In the genomic region with DNA sequence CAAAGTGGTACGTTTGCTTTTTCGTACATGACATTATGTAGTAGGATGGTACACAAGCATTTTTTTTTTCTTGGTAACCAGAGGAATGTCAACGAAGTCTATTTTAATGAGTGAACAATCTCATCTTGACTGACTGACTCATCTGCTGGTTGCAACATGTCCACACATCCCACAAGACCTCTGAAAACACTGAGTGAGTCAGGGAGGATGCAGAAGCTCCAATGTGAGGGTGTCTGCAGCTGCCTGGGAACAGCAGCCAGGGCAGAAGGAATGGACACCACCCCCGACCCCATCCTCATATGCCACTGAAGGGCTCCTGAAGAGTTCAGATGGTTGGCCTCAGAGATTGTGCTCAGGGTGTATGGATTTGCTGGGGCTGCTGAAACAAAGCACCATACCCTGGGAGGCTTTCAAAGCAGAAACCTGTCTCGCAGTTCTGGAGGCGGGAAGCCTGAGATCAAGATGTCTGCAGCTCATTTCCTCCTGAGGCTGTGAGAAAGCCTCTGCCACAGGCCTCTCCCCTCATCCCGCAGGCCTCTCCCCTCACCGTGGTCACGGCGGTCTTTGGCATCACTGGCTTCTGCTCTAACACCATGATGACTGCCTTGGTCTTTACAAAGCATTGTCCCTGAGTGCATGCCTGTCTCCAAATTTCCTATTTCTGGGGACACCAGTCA, we compare ENCODE assay signal across 13 cellular contexts.
DNase-seq lines count a peak whose midpoint lies in the region; ATAC-seq, FAIRE-seq and TF ChIP-seq lines count a peak whose summit lies in the region.
"Had no signal": no experiment of that assay in that cellular context is flagged by ENCODE, and none has a peak within 500 bp of the region (broad histone marks: within the 10 kb centered on the region; RNA-seq: fewer than 3 reads in every experiment).

No MANE protein-coding gene starts in this region.

- peak overlapping the region; percentile 48 for H2AFZ ChIP-seq in keratinocyte (ENCODE audit: control insufficient read depth, low read length)

- ATAC-seq in GM19328 (IDR thresholded peaks at IDR 0.05; ENCODE audit: unreplicated experiment), result no peak
- ATAC-seq: gastroesophageal sphincter had no signal

- H3K79me2 ChIP-seq in keratinocyte (ENCODE audit: control insufficient read depth, insufficient read depth, low read length), result no peaks in the 10 kb centered on the region

- H4K20me1 ChIP-seq in keratinocyte (ENCODE audit: control insufficient read depth, extremely low read depth, insufficient read depth, low read length), result no peaks in the 10 kb centered on the region

- H3K9me3 ChIP-seq in breast epithelium (no peaks in the 10 kb centered on the region), keratinocyte (ENCODE audit: control insufficient read depth, low read depth, low read length) (no peaks in the 10 kb centered on the region)
- H3K9me3 ChIP-seq: gastroesophageal sphincter, right lobe of liver had no signal

- CTCF ChIA-PET in MCF 10A (lab: Yijun Ruan, JAX), result interaction anchor here (0.7 kb wide), 1 partner anchor 178 kb away, joined by 3 read pairs; no protein-coding TSS in a partner anchor

- H3K9me1 ChIP-seq in keratinocyte (ENCODE audit: control insufficient read depth, extremely low read depth, insufficient read depth, low read length), result no peaks in the 10 kb centered on the region

- H3K4me3 ChIP-seq in breast epithelium, result no peak overlapping the region
- H3K4me3 ChIP-seq in keratinocyte (ENCODE audit: control insufficient read depth in 2 of 3, extremely low read depth in 1 of 3, insufficient read depth in 2 of 3, low read depth in 1 of 3, low read length in 3 of 3), result no peak overlapping the region
- H3K4me3 ChIP-seq: gastroesophageal sphincter, right lobe of liver had no signal

- intact Hi-C loops in MCF 10A (cut with micrococcal nuclease) (loop anchor here (2.0 kb wide), 1 partner anchor 122 kb away; no protein-coding TSS in a partner anchor), breast epithelium (cut with DNase I; ENCODE audit: low total_unique reads) (no loop called here)

- H3K9ac ChIP-seq in keratinocyte (ENCODE audit: control insufficient read depth, extremely low read depth, insufficient read depth, low read length), result no peak overlapping the region

- dilution Hi-C loops in keratinocyte (cut with MboI; ENCODE audit: extremely low pct_ligation_motif_present, low sequenced_read_pairs), result no loop called here

- no peak for TF ChIP-seq POLR2A in breast epithelium (IDR thresholded peaks at IDR 0.05)

- H3K27me3 ChIP-seq in breast epithelium, result no peaks in the 10 kb centered on the region
- H3K27me3 ChIP-seq in keratinocyte (ENCODE audit: control insufficient read depth, extremely low read depth, insufficient read depth, low read length), result no peaks in the 10 kb centered on the region
- H3K27me3 ChIP-seq: gastroesophageal sphincter, right lobe of liver had no signal

- H3K27ac ChIP-seq in breast epithelium (peak overlapping the region in 1 of 2 donors; percentile 32), angular gyrus (ENCODE audit: low read depth, low read length) (peak overlapping the region; percentile 3), keratinocyte (ENCODE audit: control insufficient read depth, insufficient read depth, low read length) (peak overlapping the region; percentile 42)
- H3K27ac ChIP-seq: gastroesophageal sphincter, right lobe of liver had no signal

- POLR2A ChIA-PET in MCF 10A (lab: Yijun Ruan, JAX), result interaction anchor here (0.7 kb wide), 1 partner anchor 17 kb away, joined by 3 read pairs; no protein-coding TSS in a partner anchor

- FAIRE-seq in keratinocyte (lab: Jason Lieb, UNC), result peak; percentile 99
- FAIRE-seq: A204.1 had no signal

- peak; percentile 93 for DNase-seq in MCF 10A (ENCODE audit: unreplicated experiment)
- DNase-seq in breast epithelium (ENCODE audit: low spot score in 2 of 2), result no peak
- DNase-seq in keratinocyte (ENCODE audit: low read depth, low spot score), result peak; percentile 75
- DNase-seq in activated naive CD4-positive, alpha-beta T cell treated with anti-CD3 and anti-CD28 coated beads, Interleukin-2, amount 50 U/mL, for 16 hours, result no peak
- DNase-seq in stimulated activated CD4-positive, alpha-beta T cell treated with anti-CD3 and anti-CD28 coated beads, Interleukin-12 subunit alpha, Interleukin-12 subunit beta, amount 100 ng/mL, for 4 hours, result no peak
- no peak for DNase-seq in GM19240 (ENCODE audit: insufficient read length, low spot score)
- DNase-seq: mesendoderm, NCI-H510A treated with DMSO at 0.1 percent for 48 hours, right lobe of liver had no signal

- TF ChIP-seq CTCF in MCF 10A (IDR thresholded peaks at IDR 0.05; ENCODE audit: unreplicated experiment), result no peak
- TF ChIP-seq CTCF in breast epithelium (IDR thresholded peaks at IDR 0.05), result no peak
- TF ChIP-seq CTCF in keratinocyte (optimal IDR thresholded peaks at IDR 0.05 in 1 of 3, IDR thresholded peaks at IDR 0.05 in 1 of 3, conservative IDR thresholded peaks at IDR 0.05 in 1 of 3; ENCODE audit: extremely low read depth in 1 of 3, insufficient read depth in 2 of 3, low read length in 3 of 3), result no peak

- H3K9me3 Mint-ChIP-seq in MCF 10A (ENCODE audit: unreplicated experiment), result no peaks in the 10 kb centered on the region

- peaks cover 19% of the 10 kb centered on the region for H3K4me1 Mint-ChIP-seq in MCF 10A (ENCODE audit: insufficient read depth, unreplicated experiment)

- BruUV-seq in MCF 10A (replicated peaks; lab: Mats Ljungman, UMichigan), result no TSS peak

- H3K27ac Mint-ChIP-seq in MCF 10A (ENCODE audit: low read depth, unreplicated experiment), result no peak overlapping the region

- H3K36me3 ChIP-seq in breast epithelium (no peaks in the 10 kb centered on the region), keratinocyte (ENCODE audit: control insufficient read depth in 2 of 2, extremely low read depth in 1 of 2, insufficient read depth in 2 of 2, low read length in 2 of 2) (no peaks in the 10 kb centered on the region)
- H3K36me3 ChIP-seq: gastroesophageal sphincter, right lobe of liver had no signal

- peak overlapping the region; percentile 68 for H3K4me2 ChIP-seq in keratinocyte (ENCODE audit: control insufficient read depth, extremely low read depth, insufficient read depth, low read depth, low read length)

- no peaks in the 10 kb centered on the region for H3K27me3 Mint-ChIP-seq in MCF 10A (ENCODE audit: insufficient read depth, unreplicated experiment)

- H3K4me3 Mint-ChIP-seq in MCF 10A (ENCODE audit: unreplicated experiment), result peak overlapping the region; percentile 20

- no peaks in the 10 kb centered on the region for H3K4me1 ChIP-seq in breast epithelium
- H3K4me1 ChIP-seq in keratinocyte (ENCODE audit: control insufficient read depth, extremely low read depth, insufficient read depth, low read length), result peaks cover 20% of the 10 kb centered on the region
- H3K4me1 ChIP-seq: gastroesophageal sphincter, right lobe of liver had no signal

- no peaks in the 10 kb centered on the region for H3K36me3 Mint-ChIP-seq in MCF 10A (ENCODE audit: insufficient read depth, unreplicated experiment)

Comparison
In these comparisons a context has a peak if more than half of its experiments do, and no peak if none do; other contexts are left out.
1. DNase-seq: peak in MCF 10A (single experiment) and keratinocyte (single experiment); none in breast epithelium (0 of 2), activated naive CD4-positive, alpha-beta T cell treated with anti-CD3 and anti-CD28 coated beads, Interleukin-2, amount 50 U/mL, for 16 hours (single experiment), stimulated activated CD4-positive, alpha-beta T cell treated with anti-CD3 and anti-CD28 coated beads, Interleukin-12 subunit alpha, Interleukin-12 subunit beta, amount 100 ng/mL, for 4 hours (single experiment) and GM19240 (single experiment).